In genomic region chrX:21943460-21944135, GRCh38 we compare ENCODE assay signal across 8 cellular contexts. TPM values are rescaled to one million over a fixed set of nuclear protein-coding genes. Genes with fewer than 3 reads are reported as not detected.
DNase-seq lines count a peak whose midpoint lies in the region; ATAC-seq, FAIRE-seq and TF ChIP-seq lines count a peak whose summit lies in the region.

No MANE protein-coding gene starts in this region.

- ATAC-seq in HG03571 (IDR thresholded peaks at IDR 0.05; ENCODE audit: unreplicated experiment) (no peak), HG03342 (IDR thresholded peaks at IDR 0.05; ENCODE audit: unreplicated experiment) (no peak)

- no peak for TF ChIP-seq CTCF in endothelial cell (IDR thresholded peaks at IDR 0.05; ENCODE audit: unreplicated experiment)

- H3K36me3 Mint-ChIP-seq in endothelial cell (ENCODE audit: low read depth, unreplicated experiment), result peaks cover 10% of the 10 kb centered on the region

- H3K27me3 Mint-ChIP-seq in endothelial cell (ENCODE audit: unreplicated experiment), result peaks cover 3% of the 10 kb centered on the region

- no peaks in the 10 kb centered on the region for H3K9me3 Mint-ChIP-seq in endothelial cell (ENCODE audit: unreplicated experiment)

- peaks cover 39% of the 10 kb centered on the region for H3K4me1 Mint-ChIP-seq in endothelial cell (ENCODE audit: unreplicated experiment)

- FAIRE-seq in RCC 7860 (lab: Jason Lieb, UNC), result peak; percentile 95

- peak overlapping the region; percentile 87 for H3K4me3 Mint-ChIP-seq in endothelial cell (ENCODE audit: unreplicated experiment)

- DNase-seq in GM04503 (ENCODE audit: low read depth) (peak; percentile 67), RCC 7860 (ENCODE audit: low spot score) (peak; percentile 83), endothelial cell (ENCODE audit: low spot score) (no peak), renal cortical epithelial cell (ENCODE audit: low read depth) (peak; percentile 91), NCI-H510A (lab: John Stamatoyannopoulos, UW) (no peak), KG1 (lab: John Stamatoyannopoulos, UW) (no peak)

- H3K27ac Mint-ChIP-seq in endothelial cell (ENCODE audit: unreplicated experiment), result peak overlapping the region; percentile 79

RNA-seq across cellular contexts. Expression of gene SMS, which starts 3.1 kb away (rescaled TPM):
- 161 TPM for total RNA-seq in endothelial cell (ENCODE audit: unreplicated experiment)
- 341 and 398 TPM in 2 replicates for total RNA-seq in renal cortical epithelial cell

Comparison
In these comparisons a context has a peak if more than half of its experiments do, and no peak if none do; other contexts are left out.
1. DNase-seq: peak in GM04503 (single experiment), RCC 7860 (single experiment) and renal cortical epithelial cell (single experiment); none in endothelial cell (single experiment), NCI-H510A (single experiment) and KG1 (single experiment).